Comparison of ENCODE assay signal across 8 cellular contexts in genomic region chr7:155665957-155666287, GRCh38.
DNase-seq lines count a peak whose midpoint lies in the region; ATAC-seq and TF ChIP-seq lines count a peak whose summit lies in the region.

No MANE protein-coding gene starts in this region.

- H3K9ac ChIP-seq in adipocyte (ENCODE audit: low read length): no peak overlapping the region

- TF ChIP-seq CTCF in AG09319 (IDR thresholded peaks at IDR 0.05; ENCODE audit: low read depth, low read length): no peak

- H3K36me3 ChIP-seq in adipocyte (ENCODE audit: control insufficient read depth, insufficient read depth, low read length, severe bottlenecking): no peaks in the 10 kb centered on the region

- H3K9me3 ChIP-seq in adipocyte (ENCODE audit: control insufficient read depth, low read length): no peaks in the 10 kb centered on the region

- DNase-seq in AG09319 (ENCODE audit: extremely low read depth, low read depth) (peak; percentile 51), HS-5 (ENCODE audit: low read depth) (peak; percentile 52), adipocyte (ENCODE audit: low read depth) (peak; percentile 90), kidney tubule cell (ENCODE audit: low spot score) (peak; percentile 84), NCI-H2227 (lab: John Stamatoyannopoulos, UW; ENCODE audit: unreplicated experiment) (no peak), NCI-H187 treated with DMSO at 0.1 percent for 48 hours (lab: John Stamatoyannopoulos, UW) (no peak)

- H3K4me3 ChIP-seq in adipocyte (ENCODE audit: low read length): peak overlapping the region; percentile 57

- peaks cover 21% of the 10 kb centered on the region for H3K4me1 ChIP-seq in adipocyte (ENCODE audit: control insufficient read depth, insufficient read depth, low read length)

- ATAC-seq in GM18519 (IDR thresholded peaks at IDR 0.05; ENCODE audit: low FRiP score, unreplicated experiment) (no peak), GM19035 (IDR thresholded peaks at IDR 0.05; ENCODE audit: unreplicated experiment) (no peak)

- H3K27me3 ChIP-seq in adipocyte (replicated peaks; ENCODE audit: control insufficient read depth, insufficient read depth, low read length): no peaks in the 10 kb centered on the region

Comparison
In these comparisons a context has a peak if more than half of its experiments do, and no peak if none do; other contexts are left out.
1. DNase-seq: peak in AG09319 (single experiment), HS-5 (single experiment), adipocyte (single experiment) and kidney tubule cell (single experiment); none in NCI-H2227 (single experiment) and NCI-H187 treated with DMSO at 0.1 percent for 48 hours (single experiment).